9 cellular contexts compared by ENCODE assay signal in the genomic region with DNA sequence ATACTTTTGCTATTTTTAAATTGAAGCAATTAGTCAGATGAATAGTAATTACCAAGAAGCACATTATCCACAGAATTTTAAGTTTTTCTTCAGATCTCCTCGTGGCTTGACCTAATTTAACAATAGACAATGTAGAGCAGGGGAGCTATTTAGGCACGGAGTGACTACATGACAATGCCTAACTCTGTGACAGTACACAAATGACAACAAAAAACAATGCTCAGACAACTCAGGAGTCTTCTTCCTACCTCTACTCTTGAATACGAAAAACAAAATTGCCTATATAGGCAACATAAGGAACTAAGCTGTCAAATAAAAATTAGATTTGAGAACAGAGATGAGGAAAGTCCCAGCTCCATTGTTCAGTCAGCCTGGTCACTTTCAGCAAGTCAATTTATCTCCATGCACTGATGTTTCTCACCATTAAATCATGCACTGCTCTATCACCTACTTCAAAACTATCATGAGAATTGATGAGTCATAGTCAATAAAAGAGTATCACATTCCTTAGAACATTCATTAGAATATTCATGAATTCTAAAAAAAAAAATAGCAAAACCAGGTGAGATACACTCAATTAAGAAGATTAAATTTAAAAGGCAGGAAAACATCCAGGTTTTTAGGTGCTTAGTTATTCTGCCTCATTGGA. TPM values are rescaled to one million over a fixed set of nuclear protein-coding genes. Genes with fewer than 3 reads are reported as not detected.
A peak's percentile ranks its signal among the peaks of the same experiment; 100 is the strongest.
DNase-seq lines count a peak whose midpoint lies in the region; ATAC-seq, FAIRE-seq and TF ChIP-seq lines count a peak whose summit lies in the region.
"Not testable (repeated sequence)": the region's sequence is repeated elsewhere in the genome, so short reads cannot be mapped to it uniquely, and the experiment has no call there.
"Had no signal": no experiment of that assay in that cellular context is flagged by ENCODE, and none has a peak within 500 bp of the region (broad histone marks: within the 10 kb centered on the region; RNA-seq: fewer than 3 reads in every experiment).

No MANE protein-coding gene starts in this region.

- not testable (repeated sequence) for H4K20me1 ChIP-seq in IMR-90 (ENCODE audit: insufficient read depth, low read length); K562 (replicated peaks; ENCODE audit: control insufficient read depth, insufficient read depth, low read length)

- H4K5ac ChIP-seq in IMR-90 (ENCODE audit: low read depth, low read length): not testable (repeated sequence)

- intact Hi-C loops in IMR-90 (cut with micrococcal nuclease); K562 (cut with micrococcal nuclease); psoas muscle (cut with DNase I): not testable (repeated sequence)

- TF ChIP-seq CTCF in IMR-90 (conservative IDR thresholded peaks at IDR 0.05; ENCODE audit: low read depth, low read length); K562 (IDR thresholded peaks at IDR 0.05 in 2 of 3, conservative IDR thresholded peaks at IDR 0.05 in 1 of 3; ENCODE audit: insufficient read depth in 2 of 3, low read depth in 1 of 3, low read length in 3 of 3); foreskin keratinocyte (conservative IDR thresholded peaks at IDR 0.05); psoas muscle (IDR thresholded peaks at IDR 0.05): not testable (repeated sequence)

- not testable (repeated sequence) for H3K9me1 ChIP-seq in IMR-90 (ENCODE audit: insufficient read depth, low read length); K562 (ENCODE audit: control insufficient read depth, insufficient read depth, low read length)

- not testable (repeated sequence) for H2AK9ac ChIP-seq in IMR-90 (replicated peaks; ENCODE audit: low read depth, low read length, poor library complexity)

- not testable (repeated sequence) for ATAC-seq in IMR-90 (ENCODE audit: low read depth)
- ATAC-seq in activated CD4-positive, CD25-positive, alpha-beta regulatory T cell treated with anti-CD3 and anti-CD28 coated beads, Interleukin-2, amount 50 U/mL, for 24 hours: peak; percentile 78 to 85
- peak; percentile 92 for ATAC-seq in activated T-helper 17 cell treated with anti-CD3 and anti-CD28 coated beads, Interleukin-2, amount 50 U/mL, for 72 hours (replicated peaks)
- ATAC-seq in K562 (peak; percentile 54; the same call in 2 of the 3 replicates), foreskin keratinocyte (peak; percentile 35), psoas muscle (peak in 2 of 4 donors; percentile 63 to 64)
- peak; percentile 80 for ATAC-seq in stimulated activated naive CD8-positive, alpha-beta T cell treated with anti-CD3 and anti-CD28 coated beads, Interleukin-15, amount 100 ng/mL, for 72 hours

- TF ChIP-seq POLR2A in GM12891 (IDR thresholded peaks at IDR 0.05; ENCODE audit: low read depth, low read length); IMR-90 (IDR thresholded peaks at IDR 0.05; ENCODE audit: low read depth, low read length); K562 (conservative IDR thresholded peaks at IDR 0.05): not testable (repeated sequence)

- not testable (repeated sequence) for H3K18ac ChIP-seq in IMR-90 (ENCODE audit: low read depth, low read length)

- H3K27ac ChIP-seq in IMR-90 (ENCODE audit: insufficient read depth, low read length); K562 (ENCODE audit: extremely low read depth, low read depth, low read length): not testable (repeated sequence)
- peak overlapping the region; percentile 90 for H3K27ac ChIP-seq in foreskin keratinocyte
- peak overlapping the region; percentile 1 for H3K27ac ChIP-seq in psoas muscle

- H3K4me1 ChIP-seq in IMR-90 (ENCODE audit: control insufficient read depth, insufficient read depth, low read length); K562 (replicated peaks in 1 of 2; ENCODE audit: control insufficient read depth in 2 of 2, insufficient read depth in 2 of 2, low read length in 2 of 2): not testable (repeated sequence)
- H3K4me1 ChIP-seq in foreskin keratinocyte (peaks cover 15% of the 10 kb centered on the region), psoas muscle (peaks cover 12% of the 10 kb centered on the region)

- H3K9ac ChIP-seq in IMR-90 (ENCODE audit: low read depth, low read length); K562 (ENCODE audit: insufficient read depth in 1 of 2, low read depth in 2 of 2, low read length in 2 of 2): not testable (repeated sequence)

- CTCF ChIA-PET in IMR-90 (lab: Yijun Ruan, JAX); K562 (lab: Yijun Ruan, JAX; ENCODE audit: low intra/inter-chr PET ratio): not testable (repeated sequence)

- H3K4me2 ChIP-seq in IMR-90 (ENCODE audit: low read depth, low read length); K562 (ENCODE audit: insufficient read depth, low read length): not testable (repeated sequence)

- not testable (repeated sequence) for DNase-seq in GM12891 (ENCODE audit: insufficient read length, low spot score); IMR-90; K562 (ENCODE audit: extremely low read depth in 1 of 4, low spot score in 3 of 4); psoas muscle; stimulated activated naive CD8-positive, alpha-beta T cell treated with anti-CD3 and anti-CD28 coated beads, Interleukin-15, amount 100 ng/mL, for 72 hours
- peak in 1 of 2 donors; percentile 35 for DNase-seq in foreskin keratinocyte

- H2BK15ac ChIP-seq in IMR-90 (ENCODE audit: low read depth, low read length): not testable (repeated sequence)

- not testable (repeated sequence) for BruUV-seq in IMR-90 (replicated peaks; lab: Mats Ljungman, UMichigan); K562 (replicated peaks; lab: Mats Ljungman, UMichigan)

- not testable (repeated sequence) for H3K27me3 ChIP-seq in IMR-90 (ENCODE audit: control insufficient read depth, insufficient read depth, low read length); K562 (ENCODE audit: control insufficient read depth in 2 of 2, insufficient read depth in 2 of 2, low read length in 2 of 2); foreskin keratinocyte; psoas muscle (ENCODE audit: insufficient read depth in 3 of 3, low read length in 2 of 3)

- WGBS in IMR-90 (ENCODE audit: extremely low coverage in 2 of 2, insufficient read length in 1 of 2), 2 experiments: no CpG with 5 or more reads among the region's 3 CpGs
- 23% methylated on average over 3 of the region's 3 CpGs for WGBS in K562 (ENCODE audit: insufficient coverage, low coverage, missing lambda C conversion rate)
- 51 to 76% (median 54%) methylated on average over 3 of the region's 3 CpGs for WGBS in psoas muscle, 3 donors

- H3K27me3 Mint-ChIP-seq in activated T-helper 17 cell treated with anti-CD3 and anti-CD28 coated beads, Interleukin-2, amount 50 U/mL, for 72 hours; stimulated activated naive CD8-positive, alpha-beta T cell treated with anti-CD3 and anti-CD28 coated beads, Interleukin-15, amount 100 ng/mL, for 72 hours: not testable (repeated sequence)

- H4K8ac ChIP-seq in IMR-90 (ENCODE audit: low read depth in 2 of 2, low read length in 2 of 2): not testable (repeated sequence)

- not testable (repeated sequence) for H3K56ac ChIP-seq in IMR-90 (ENCODE audit: extremely low read depth, insufficient read depth, low read length)

- not testable (repeated sequence) for H3K9me3 Mint-ChIP-seq in activated T-helper 17 cell treated with anti-CD3 and anti-CD28 coated beads, Interleukin-2, amount 50 U/mL, for 72 hours; stimulated activated naive CD8-positive, alpha-beta T cell treated with anti-CD3 and anti-CD28 coated beads, Interleukin-15, amount 100 ng/mL, for 72 hours

- H3K79me2 ChIP-seq in K562 (ENCODE audit: control insufficient read depth, insufficient read depth, low read length): peaks cover 65% of the 10 kb centered on the region

- H2BK120ac ChIP-seq in IMR-90 (ENCODE audit: low read depth, low read length): not testable (repeated sequence)

- in situ Hi-C loops in IMR-90 (cut with MboI; ENCODE audit: low sequenced_read_pairs); K562 (cut with MboI): not testable (repeated sequence)

- not testable (repeated sequence) for H2BK20ac ChIP-seq in IMR-90 (ENCODE audit: low read depth, low read length)

- H2AK5ac ChIP-seq in IMR-90 (ENCODE audit: low read depth, low read length): not testable (repeated sequence)

- not testable (repeated sequence) for H3K4me3 ChIP-seq in IMR-90 (ENCODE audit: insufficient read depth, low read depth, low read length); K562; psoas muscle

- not testable (repeated sequence) for H3K79me1 ChIP-seq in IMR-90 (ENCODE audit: low read depth in 1 of 2, low read length in 2 of 2)

- H3K23ac ChIP-seq in IMR-90 (ENCODE audit: low read depth, low read length): not testable (repeated sequence)

- not testable (repeated sequence) for TF ChIP-seq RAD21 in IMR-90 (IDR thresholded peaks at IDR 0.05; ENCODE audit: low read length); K562 (CRISPR knock-in tag; conservative IDR thresholded peaks at IDR 0.05 in 1 of 2, IDR thresholded peaks at IDR 0.05 in 1 of 2)

- H4K91ac ChIP-seq in IMR-90 (ENCODE audit: insufficient read depth, low read depth, low read length): not testable (repeated sequence)

- H3K9me3 ChIP-seq in IMR-90 (ENCODE audit: control insufficient read depth, insufficient read depth, low read length); K562 (replicated peaks; ENCODE audit: control insufficient read depth, insufficient read depth, low read depth, low read length); psoas muscle: not testable (repeated sequence)

- not testable (repeated sequence) for H3K4ac ChIP-seq in IMR-90 (ENCODE audit: low read depth, low read length)

- H3K14ac ChIP-seq in IMR-90 (replicated peaks; ENCODE audit: low read depth, low read length): not testable (repeated sequence)

- dilution Hi-C loops in IMR-90 (cut with HindIII; ENCODE audit: low sequenced_read_pairs, unreplicated experiment): not testable (repeated sequence)

- not testable (repeated sequence) for H3K36me3 ChIP-seq in IMR-90 (ENCODE audit: control insufficient read depth, insufficient read depth, low read length); K562 (ENCODE audit: control insufficient read depth, insufficient read depth, low read length); psoas muscle (ENCODE audit: insufficient read depth in 1 of 2, low read depth in 1 of 2)

- H2AFZ ChIP-seq in IMR-90 (replicated peaks; ENCODE audit: low read length, poor library complexity); K562 (ENCODE audit: low read depth, low read length): not testable (repeated sequence)

- H3K36me3 Mint-ChIP-seq in activated T-helper 17 cell treated with anti-CD3 and anti-CD28 coated beads, Interleukin-2, amount 50 U/mL, for 72 hours (ENCODE audit: low read depth): not testable (repeated sequence)

- not testable (repeated sequence) for H2BK5ac ChIP-seq in IMR-90 (ENCODE audit: low read depth, low read length, poor library complexity, severe bottlenecking)

- POLR2A ChIA-PET in IMR-90 (lab: Charles Lee; ENCODE audit: unreplicated experiment); K562 (lab: Yijun Ruan, JAX): not testable (repeated sequence)

- FAIRE-seq in GM12891 (lab: Jason Lieb, UNC): peak; percentile 58
- FAIRE-seq in K562 (lab: Jason Lieb, UNC): peak; percentile 74

- H3K27ac Mint-ChIP-seq in activated T-helper 17 cell treated with anti-CD3 and anti-CD28 coated beads, Interleukin-2, amount 50 U/mL, for 72 hours: peak overlapping the region; percentile 94
- peak overlapping the region; percentile 5 to 69 for H3K27ac Mint-ChIP-seq in stimulated activated naive CD8-positive, alpha-beta T cell treated with anti-CD3 and anti-CD28 coated beads, Interleukin-15, amount 100 ng/mL, for 72 hours

- H3K4me3 Mint-ChIP-seq in activated T-helper 17 cell treated with anti-CD3 and anti-CD28 coated beads, Interleukin-2, amount 50 U/mL, for 72 hours: peak overlapping the region; percentile 72
- peak overlapping the region; percentile 38 to 63 for H3K4me3 Mint-ChIP-seq in stimulated activated naive CD8-positive, alpha-beta T cell treated with anti-CD3 and anti-CD28 coated beads, Interleukin-15, amount 100 ng/mL, for 72 hours

- peaks cover 22% of the 10 kb centered on the region for H3K4me1 Mint-ChIP-seq in activated T-helper 17 cell treated with anti-CD3 and anti-CD28 coated beads, Interleukin-2, amount 50 U/mL, for 72 hours
- peaks cover 50% of the 10 kb centered on the region for H3K4me1 Mint-ChIP-seq in stimulated activated naive CD8-positive, alpha-beta T cell treated with anti-CD3 and anti-CD28 coated beads, Interleukin-15, amount 100 ng/mL, for 72 hours

- not testable (repeated sequence) for TF ChIP-seq EP300 in K562 (IDR thresholded peaks at IDR 0.05; ENCODE audit: low read length)

RNA-seq across cellular contexts. Expression of a gene that starts 38.7 kb away (rescaled TPM):
- polyA plus RNA-seq in GM12891 (2012; ENCODE audit: low read depth, missing spikeins): not detected
- total RNA-seq in IMR-90 (2012; rRNA removed) (0.54 and 0.56 TPM in 2 replicates), K562 (2014; rRNA removed) (0.04 TPM in 1 of 2 replicates, not detected in the other), K562 (2014; rRNA removed; fragmentation: Illumina TruSeq; extraction: Trizol) (0.18 TPM in 1 of 2 replicates, not detected in the other), K562 (2015; rRNA removed; fragmentation: Illumina TruSeq; extraction: Trizol) (0.11 and 0.14 TPM in 2 replicates), K562 (2021) (not detected in 2 replicates), foreskin keratinocyte (29.7 and 39.8 TPM in 2 replicates), psoas muscle (under 1 TPM in 3 of 4 donors, not detected in 1; 0.17 to 0.40 (median 0.28) TPM)
- polyA plus RNA-seq in IMR-90 (2012; rRNA removed) (0.53 and 0.75 TPM in 2 replicates), K562 (2011; rRNA removed) (0.06 and 0.11 TPM in 2 replicates), K562 (2014; fragmentation: Illumina TruSeq; extraction: Trizol) (0.12 TPM in 1 of 2 replicates, not detected in the other), K562 (2014; fragmentation: Nextera tagmentation; extraction: Ambion mirVana) (under 1 TPM; 0.35 to 0.39 TPM), K562 (2014; rRNA removed) (0.12 TPM in 1 of 2 replicates, not detected in the other), foreskin keratinocyte (29.3 and 43.6 TPM in 2 replicates), psoas muscle (1 to 10 TPM in 1 of 3 donors, under 1 TPM in 2; 0.38 to 1.8 (median 0.42) TPM)
- 0.19 and 0.69 TPM in 2 replicates for polyA plus RNA-seq in IMR-90 (2012; cell fraction: cytosol; rRNA removed)
- polyA plus RNA-seq in IMR-90 (2012; cell fraction: nucleus; rRNA removed; ENCODE audit: low replicate concordance): 0.19 TPM in 1 of 2 replicates, not detected in the other
- total RNA-seq in activated T-helper 17 cell treated with anti-CD3 and anti-CD28 coated beads, Interleukin-2, amount 50 U/mL, for 72 hours: 1 to 10 TPM; 1.0 to 2.1 TPM
- total RNA-seq in K562 (2011; cell fraction: chromatin; rRNA removed; ENCODE audit: low replicate concordance): 0.09 and 0.12 TPM in 2 replicates
- total RNA-seq in K562 (2011; cell fraction: nucleolus; rRNA removed): not detected in 2 replicates
- total RNA-seq in K562 (2011; cell fraction: nucleoplasm; rRNA removed): 0.07 and 0.15 TPM in 2 replicates
- polyA plus RNA-seq in K562 (2011; cell fraction: cytosol; rRNA removed): 0.04 and 0.19 TPM in 2 replicates
- polyA plus RNA-seq in K562 (2011; cell fraction: nucleus; rRNA removed): 0.07 TPM in 1 of 2 replicates, not detected in the other
- 0.21 and 0.66 TPM in 2 replicates for polyA plus RNA-seq in K562 (2012)
- 0.18 and 0.24 TPM in 2 replicates for polyA minus RNA-seq in K562 (2011; rRNA and poly(A)+ RNA removed)
- polyA minus RNA-seq in K562 (2011; cell fraction: cytosol; rRNA and poly(A)+ RNA removed): not detected in 2 replicates
- polyA minus RNA-seq in K562 (2011; cell fraction: nucleus; rRNA and poly(A)+ RNA removed): 0.22 TPM in 1 of 2 replicates, not detected in the other
- polyA plus RNA-seq: CD14-positive monocyte had no signal
